Comparison of ENCODE assay signal across 11 cellular contexts in the genomic region with DNA sequence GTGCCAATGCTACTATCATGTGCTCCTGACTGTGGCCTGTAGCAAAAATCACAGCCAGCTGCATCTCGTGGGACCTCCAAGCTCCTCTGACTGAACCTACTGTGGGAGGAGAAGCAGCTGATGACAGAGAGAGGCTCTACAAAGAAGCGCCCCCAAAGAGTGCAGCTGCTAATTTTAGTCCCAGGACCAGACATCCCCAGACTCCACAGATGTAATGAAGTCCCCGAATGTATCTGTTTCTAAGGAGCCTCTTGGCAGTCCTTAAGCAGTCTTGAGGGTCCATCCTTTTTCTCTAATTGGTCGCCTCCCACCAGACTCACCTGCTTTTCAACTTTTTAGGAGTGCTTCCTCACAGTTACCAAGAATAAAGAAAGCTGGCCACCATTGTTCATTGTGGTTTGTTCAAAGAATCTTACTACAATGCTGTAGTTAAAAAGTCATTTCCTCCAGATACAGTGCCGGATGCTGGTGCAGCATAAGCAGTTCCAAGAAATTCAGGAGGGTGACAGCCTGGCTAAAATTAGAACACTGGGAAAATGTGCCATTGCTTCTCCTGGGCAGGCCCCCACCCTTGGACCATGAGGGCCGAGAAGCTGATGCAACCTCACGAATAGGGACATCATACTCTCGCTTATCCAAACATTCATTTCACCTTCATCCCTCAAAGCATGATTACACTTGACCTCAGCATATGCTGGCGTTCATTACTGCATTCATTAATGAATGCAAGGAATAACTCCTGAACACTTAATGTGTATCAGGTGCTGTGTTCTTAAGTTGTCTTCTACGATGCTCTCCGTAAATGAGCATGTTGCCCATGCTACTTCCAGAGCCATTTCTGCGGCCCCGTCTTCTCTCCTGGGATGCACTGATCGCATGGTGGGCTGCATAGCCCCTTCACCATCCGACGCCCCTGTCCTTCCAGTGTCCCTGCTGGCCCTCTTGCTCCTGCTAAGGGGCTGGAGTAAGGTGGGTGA.
DNase-seq lines count a peak whose midpoint lies in the region; ATAC-seq and TF ChIP-seq lines count a peak whose summit lies in the region.
"Had no signal": no experiment of that assay in that cellular context is flagged by ENCODE, and none has a peak within 500 bp of the region (broad histone marks: within the 10 kb centered on the region; RNA-seq: fewer than 3 reads in every experiment).

No MANE protein-coding gene starts in this region.

- H3K27ac ChIP-seq in spleen = peak overlapping the region in 6 of 8 donors; percentile 11 to 69 (median 55)
- H3K27ac ChIP-seq: SJCRH30 had no signal

- DNase-seq in GM04504 (ENCODE audit: low read depth) = peak; percentile 15
- DNase-seq in activated CD4-positive, alpha-beta T cell treated with anti-CD3 and anti-CD28 coated beads, Interleukin-2, amount 50 U/mL, for 4 hours = peak; percentile 15 to 37
- DNase-seq in fibroblast of pulmonary artery (ENCODE audit: low read depth) = peak; percentile 88
- DNase-seq in spleen = no peak
- DNase-seq in superior temporal gyrus (ENCODE audit: extremely low spot score) = no peak
- DNase-seq: caudate nucleus, HFFc6, SJCRH30 had no signal

- ATAC-seq in GM18909 (IDR thresholded peaks at IDR 0.05; ENCODE audit: poor library complexity, unreplicated experiment) (no peak), HG02885 (IDR thresholded peaks at IDR 0.05; ENCODE audit: poor library complexity, unreplicated experiment) (no peak), HG03097 (IDR thresholded peaks at IDR 0.05; ENCODE audit: low FRiP score, unreplicated experiment) (no peak)

- H3K4me3 ChIP-seq in fibroblast of pulmonary artery (replicated peaks; ENCODE audit: low read depth, low read length) (no peak overlapping the region), spleen (no peak overlapping the region)
- H3K4me3 ChIP-seq: SJCRH30 had no signal

- TF ChIP-seq CTCF in fibroblast of pulmonary artery (IDR thresholded peaks at IDR 0.05; ENCODE audit: low read length, missing control alignments) (no peak), spleen (IDR thresholded peaks at IDR 0.05 in 8 of 11, conservative IDR thresholded peaks at IDR 0.05 in 3 of 11) (no peak)

- intact Hi-C loops in spleen (cut with DNase I; ENCODE audit: low total_unique reads) = loop anchor here (10.0 kb wide), 1 partner anchor 100 kb away; no protein-coding TSS in a partner anchor

- peaks cover 0 to 54% (median 0%) of the 10 kb centered on the region in 6 donors for H3K36me3 ChIP-seq in spleen
- H3K36me3 ChIP-seq: SJCRH30 had no signal

- no peak for TF ChIP-seq POLR2A in spleen (IDR thresholded peaks at IDR 0.05)

- peaks cover 12 to 50% (median 35%) of the 10 kb centered on the region in 6 donors for H3K4me1 ChIP-seq in spleen
- H3K4me1 ChIP-seq: SJCRH30 had no signal

- H3K9me3 ChIP-seq in spleen = no peaks in the 10 kb centered on the region
- H3K9me3 ChIP-seq: SJCRH30 had no signal

- no peaks in the 10 kb centered on the region for H3K27me3 ChIP-seq in spleen (replicated peaks in 1 of 7)
- H3K27me3 ChIP-seq: SJCRH30 had no signal

- WGBS in spleen, 5 donors = 48 to 60% (median 52%) methylated on average over 16 of the region's 16 CpGs

Comparison
In these comparisons a context has a peak if more than half of its experiments do, and no peak if none do; other contexts are left out.
1. DNase-seq: peak in GM04504 (single experiment), activated CD4-positive, alpha-beta T cell treated with anti-CD3 and anti-CD28 coated beads, Interleukin-2, amount 50 U/mL, for 4 hours (2 of 2) and fibroblast of pulmonary artery (single experiment); none in spleen (single experiment) and superior temporal gyrus (single experiment).